In the genomic region with DNA sequence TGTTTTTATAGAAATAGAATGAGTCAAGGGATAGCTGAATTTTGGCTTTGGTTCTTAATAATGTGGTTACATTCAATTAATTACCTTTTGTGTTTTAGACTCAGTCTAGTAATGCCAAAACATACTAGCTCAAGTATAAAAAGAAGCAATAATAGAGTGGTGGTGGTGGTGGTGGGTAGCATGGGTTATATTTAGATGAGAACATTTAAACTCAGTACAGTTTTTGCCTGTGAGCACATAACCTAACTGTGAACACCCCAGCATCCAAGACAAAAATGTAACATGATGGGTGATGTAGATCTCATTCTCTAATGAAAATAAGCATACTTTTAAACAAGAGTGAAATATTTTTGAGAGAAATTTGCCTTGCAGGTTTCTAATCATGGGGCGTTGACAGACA, we compare ENCODE assay signal across 27 cellular contexts. TPM values are rescaled to one million over a fixed set of nuclear protein-coding genes. Genes with fewer than 3 reads are reported as not detected.
DNase-seq lines count a peak whose midpoint lies in the region; ATAC-seq and TF ChIP-seq lines count a peak whose summit lies in the region.
"Had no signal": no experiment of that assay in that cellular context is flagged by ENCODE, and none has a peak within 500 bp of the region (broad histone marks: within the 10 kb centered on the region; RNA-seq: fewer than 3 reads in every experiment).

No MANE protein-coding gene starts in this region.

- TF ChIP-seq CTCF in DOHH2 (IDR thresholded peaks at IDR 0.05; ENCODE audit: low read depth, low read length, poor library complexity, severe bottlenecking) (no peak), OCI-LY1 (IDR thresholded peaks at IDR 0.05; ENCODE audit: low read length) (no peak), chondrocyte (IDR thresholded peaks at IDR 0.05) (no peak), psoas muscle (IDR thresholded peaks at IDR 0.05) (no peak)

- H3K9me3 ChIP-seq in DOHH2 (ENCODE audit: control insufficient read depth, insufficient read depth, low read length) (no peaks in the 10 kb centered on the region), OCI-LY1 (ENCODE audit: low read length) (no peaks in the 10 kb centered on the region), psoas muscle (no peaks in the 10 kb centered on the region)
- H3K9me3 ChIP-seq: A549, adrenal gland, HAP-1 had no signal

- no peak overlapping the region for H3K4me3 Mint-ChIP-seq in chondrocyte (ENCODE audit: unreplicated experiment)
- H3K4me3 Mint-ChIP-seq: activated CD4-positive, alpha-beta memory T cell treated with anti-CD3 and anti-CD28 coated beads for 36 hours; CD4-positive, alpha-beta T cell; stimulated activated effector memory CD8-positive, alpha-beta T cell treated with anti-CD3 and anti-CD28 coated beads, Interleukin-12 subunit alpha, Interleukin-12 subunit beta, amount 100 ng/mL, for 72 hours had no signal

- peaks cover 31% of the 10 kb centered on the region for H3K4me1 Mint-ChIP-seq in chondrocyte (ENCODE audit: low read depth)

- H3K9me2 ChIP-seq in DOHH2 (replicated peaks; ENCODE audit: control insufficient read depth, low read length) (no peaks in the 10 kb centered on the region), OCI-LY1 (ENCODE audit: low read depth, low read length) (no peaks in the 10 kb centered on the region)

- intact Hi-C loops in psoas muscle (cut with DNase I): no loop called here

- no peak overlapping the region for H3K9ac ChIP-seq in OCI-LY1 (ENCODE audit: low read length)

- H3F3A ChIP-seq in DOHH2 (ENCODE audit: control insufficient read depth, insufficient read depth) (peaks cover 12% of the 10 kb centered on the region), OCI-LY1 (ENCODE audit: insufficient read depth, low read length) (no peaks in the 10 kb centered on the region)

- no peak overlapping the region for H3K27ac ChIP-seq in DOHH2 (ENCODE audit: low read depth, low read length)
- peak overlapping the region; percentile 37 for H3K27ac ChIP-seq in OCI-LY1 (ENCODE audit: low read depth, low read length, poor library complexity, severe bottlenecking)
- H3K27ac ChIP-seq in psoas muscle: peak overlapping the region; percentile 71
- H3K27ac ChIP-seq: A549, brain microvascular endothelial cell, PC-9 had no signal

- H3K27me3 ChIP-seq in DOHH2 (ENCODE audit: control insufficient read depth, low read length): no peaks in the 10 kb centered on the region
- H3K27me3 ChIP-seq in OCI-LY1 (ENCODE audit: insufficient read depth, low read length): no peaks in the 10 kb centered on the region
- H3K27me3 ChIP-seq in psoas muscle (ENCODE audit: insufficient read depth in 3 of 3, low read length in 2 of 3): no peaks in the 10 kb centered on the region
- H3K27me3 ChIP-seq: adrenal gland, brain microvascular endothelial cell had no signal

- WGBS in psoas muscle, 3 donors: 84 to 92% (median 84%) methylated on average over 1 of the region's 1 CpG

- no peaks in the 10 kb centered on the region for H3K27me3 Mint-ChIP-seq in chondrocyte (ENCODE audit: low read depth)
- H3K27me3 Mint-ChIP-seq: activated CD4-positive, alpha-beta memory T cell treated with anti-CD3 and anti-CD28 coated beads for 36 hours; CD4-positive, alpha-beta T cell had no signal

- no peaks in the 10 kb centered on the region for H3K36me3 ChIP-seq in DOHH2 (ENCODE audit: control insufficient read depth, low read length)
- peaks cover 12% of the 10 kb centered on the region; the same call in 1 of the 2 replicates for H3K36me3 ChIP-seq in OCI-LY1 (ENCODE audit: insufficient read depth, low read length)
- H3K36me3 ChIP-seq in psoas muscle (ENCODE audit: insufficient read depth in 1 of 2, low read depth in 1 of 2): no peaks in the 10 kb centered on the region
- H3K36me3 ChIP-seq: brain microvascular endothelial cell, HAP-1 had no signal

- H3K79me2 ChIP-seq in DOHH2 (ENCODE audit: control insufficient read depth, low read length): peaks cover 12% of the 10 kb centered on the region
- peaks cover 64% of the 10 kb centered on the region for H3K79me2 ChIP-seq in OCI-LY1 (ENCODE audit: insufficient read depth, low read length)

- DNase-seq in chondrocyte (ENCODE audit: low spot score): no peak
- DNase-seq in psoas muscle: no peak
- no peak for DNase-seq in stimulated activated CD4-positive, alpha-beta T cell treated with anti-CD3 and anti-CD28 coated beads, Interleukin-2, amount 100 ng/mL, for 48 hours
- no peak for DNase-seq in mucosa of gallbladder (ENCODE audit: low spot score)
- no peak for DNase-seq in activated naive CD4-positive, alpha-beta T cell treated with Interleukin-2 at 50 U/mL for 16 hours
- no peak for DNase-seq in hippocampal formation (lab: John Stamatoyannopoulos, UW)
- DNase-seq: activated CD4-positive, alpha-beta memory T cell treated with anti-CD3 and anti-CD28 coated beads for 36 hours; activated CD4-positive, alpha-beta T cell treated with anti-CD3 and anti-CD28 coated beads for 1 hour; activated naive CD4-positive, alpha-beta T cell; adrenal gland; AML-193; brain microvascular endothelial cell; CD4-positive, alpha-beta T cell; DND-41; effector memory CD4-positive, alpha-beta T cell; NCI-H1105; NCI-H2029; NCI-H524; PC-9; Right ventricle myocardium superior; stimulated activated CD4-positive, alpha-beta T cell treated with anti-CD3 and anti-CD28 coated beads, Interleukin-15, amount 100 ng/mL, for 24 hours had no signal

- ATAC-seq in psoas muscle: peak in 3 of 4 donors; percentile 28 to 38 (median 33)
- ATAC-seq: A549; stimulated activated effector memory CD8-positive, alpha-beta T cell treated with anti-CD3 and anti-CD28 coated beads, Interleukin-12 subunit alpha, Interleukin-12 subunit beta, amount 100 ng/mL, for 72 hours had no signal

- H3K36me3 Mint-ChIP-seq in chondrocyte (ENCODE audit: low read depth): peaks cover 2% of the 10 kb centered on the region
- H3K36me3 Mint-ChIP-seq: activated CD4-positive, alpha-beta memory T cell treated with anti-CD3 and anti-CD28 coated beads for 36 hours; stimulated activated effector memory CD8-positive, alpha-beta T cell treated with anti-CD3 and anti-CD28 coated beads, Interleukin-12 subunit alpha, Interleukin-12 subunit beta, amount 100 ng/mL, for 72 hours had no signal

- H3K4me1 ChIP-seq in DOHH2 (ENCODE audit: control insufficient read depth, low read length) (peaks cover 52% of the 10 kb centered on the region), OCI-LY1 (ENCODE audit: insufficient read depth, low read length, severe bottlenecking) (peaks cover 68% of the 10 kb centered on the region), psoas muscle (peaks cover 73% of the 10 kb centered on the region)

- peak overlapping the region; percentile 32 for H3K27ac Mint-ChIP-seq in chondrocyte (ENCODE audit: unreplicated experiment)
- H3K27ac Mint-ChIP-seq: activated CD4-positive, alpha-beta memory T cell treated with anti-CD3 and anti-CD28 coated beads for 36 hours; CD4-positive, alpha-beta T cell; stimulated activated effector memory CD8-positive, alpha-beta T cell treated with anti-CD3 and anti-CD28 coated beads, Interleukin-12 subunit alpha, Interleukin-12 subunit beta, amount 100 ng/mL, for 72 hours had no signal

- H3K9me3 Mint-ChIP-seq in chondrocyte (ENCODE audit: low read depth): no peaks in the 10 kb centered on the region
- H3K9me3 Mint-ChIP-seq: activated CD4-positive, alpha-beta memory T cell treated with anti-CD3 and anti-CD28 coated beads for 36 hours; CD4-positive, alpha-beta T cell; stimulated activated effector memory CD8-positive, alpha-beta T cell treated with anti-CD3 and anti-CD28 coated beads, Interleukin-12 subunit alpha, Interleukin-12 subunit beta, amount 100 ng/mL, for 72 hours had no signal

- H3K4me3 ChIP-seq in DOHH2 (ENCODE audit: low read length): no peak overlapping the region
- no peak overlapping the region for H3K4me3 ChIP-seq in OCI-LY1 (ENCODE audit: low read depth, low read length, poor library complexity, severe bottlenecking)
- H3K4me3 ChIP-seq in psoas muscle: peak overlapping the region; percentile 9
- H3K4me3 ChIP-seq: A549, HAP-1, K562, PC-9 had no signal

- H2AFZ ChIP-seq in OCI-LY1 (ENCODE audit: low read length): no peak overlapping the region
- H2AFZ ChIP-seq: PC-9 had no signal

- peak overlapping the region; percentile 43 for H3K4me2 ChIP-seq in DOHH2 (ENCODE audit: low read length)
- H3K4me2 ChIP-seq in OCI-LY1 (ENCODE audit: low read length): peak overlapping the region; percentile 58; the same call in 1 of the 2 replicates
- H3K4me2 ChIP-seq: A549, PC-9 had no signal

- no peaks in the 10 kb centered on the region for H4K20me1 ChIP-seq in DOHH2 (ENCODE audit: control insufficient read depth, insufficient read depth, low read depth, low read length)
- no peaks in the 10 kb centered on the region for H4K20me1 ChIP-seq in OCI-LY1 (ENCODE audit: insufficient read depth, low read length)

RNA-seq across cellular contexts. Expression of a gene that starts 14.2 kb away (rescaled TPM):
- total RNA-seq in chondrocyte (24.7 to 27.7 TPM (median 27.1 TPM) in 3 replicates), psoas muscle (100 to 1,000 TPM in 3 of 4 donors, 10 to 100 TPM in 1; 95.0 to 262 (median 225) TPM), mucosa of gallbladder (50.6 TPM)
- 10 to 100 TPM; 30.4 to 86.4 (median 33.1) TPM for polyA plus RNA-seq in psoas muscle
